1 cellular context compared by ENCODE assay signal in the genomic region with DNA sequence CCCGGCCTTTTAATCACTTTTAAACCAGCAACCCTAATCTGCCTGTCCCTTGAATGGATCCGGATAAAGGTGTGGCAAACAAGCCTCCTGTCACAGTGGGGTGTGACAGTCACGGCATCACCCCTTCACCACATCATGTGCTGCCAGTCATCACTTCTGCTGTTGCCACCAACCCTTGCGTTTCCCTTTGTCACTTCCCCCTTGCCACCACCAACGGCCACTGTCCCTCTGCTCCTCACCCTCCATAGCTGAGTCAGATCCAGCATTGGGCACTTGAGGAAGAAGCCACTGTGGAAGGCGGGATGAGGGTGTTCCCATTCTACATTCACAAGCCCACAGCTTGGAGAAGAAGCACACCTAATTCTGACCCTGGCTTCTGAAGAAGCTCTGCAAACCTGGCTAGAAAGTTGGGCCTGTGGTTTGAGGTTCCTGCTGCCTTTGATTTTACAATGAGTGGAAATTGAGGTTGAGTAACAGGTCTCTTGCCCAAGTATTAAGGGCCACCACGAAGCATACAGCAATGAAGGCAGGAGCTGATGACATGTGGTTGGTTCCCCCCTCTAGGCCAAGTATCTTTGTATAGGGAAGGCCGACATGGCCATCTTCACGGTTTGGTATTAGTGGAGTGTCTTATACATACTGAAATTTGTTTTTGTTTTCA.
TF ChIP-seq lines count a peak whose summit lies in the region.

No MANE protein-coding gene starts in this region.

TF ChIP-seq in SK-N-SH, 30 proteins besides CTCF, POLR2A, EP300 and RAD21 (continued from another document):
- TF ChIP-seq ZBTB33 (IDR thresholded peaks at IDR 0.05; ENCODE audit: borderline replicate concordance, low read depth), result no peak
TF ChIP-seq in SK-N-SH: peak in this region for 0.
